Comparison of ENCODE assay signal across 1 cellular context in the genomic region with DNA sequence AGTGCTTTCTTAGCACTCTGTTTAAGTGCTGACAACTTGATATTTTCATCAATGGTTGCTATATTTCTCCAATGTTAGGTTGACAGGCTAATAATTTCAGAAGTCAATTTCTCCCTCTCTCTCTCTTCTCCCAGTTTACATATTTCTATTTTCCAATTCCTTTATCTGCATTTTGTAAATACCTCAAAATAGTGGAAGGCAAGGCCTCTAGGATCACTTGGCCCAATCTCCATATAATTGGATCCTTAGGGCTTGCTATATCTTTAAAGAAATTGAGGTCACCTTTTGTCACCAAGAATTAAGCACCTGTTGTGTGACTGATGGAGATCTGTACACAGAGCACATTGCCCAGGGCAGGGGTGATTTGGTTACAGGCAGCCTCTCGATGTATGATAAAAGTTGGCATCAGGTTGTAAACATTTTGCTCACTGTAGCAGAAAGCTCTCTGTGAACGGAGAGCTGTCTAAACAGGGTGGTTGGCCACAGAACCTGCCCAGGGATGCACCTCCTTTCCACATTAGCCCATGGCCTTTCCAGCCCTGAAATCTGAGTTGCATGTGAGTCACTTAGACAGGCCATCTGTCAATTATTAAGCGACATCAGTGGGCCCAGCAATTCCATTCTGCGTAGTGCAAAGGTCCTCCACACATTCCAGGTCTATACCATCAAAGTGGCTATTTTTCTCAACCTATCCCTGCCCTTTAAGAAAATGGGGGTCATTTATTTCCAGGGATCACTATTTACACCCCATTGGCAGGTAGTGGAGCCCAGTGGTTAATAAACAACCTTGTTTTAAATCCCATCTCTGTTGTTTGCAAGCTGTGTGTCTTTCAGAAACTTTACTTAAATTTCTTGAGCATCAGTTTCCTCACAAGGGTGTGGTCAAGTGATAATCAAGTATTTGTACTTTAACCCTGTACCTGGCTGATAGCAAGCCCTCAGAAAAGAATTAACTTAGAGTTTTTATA.
TF ChIP-seq lines count a peak whose summit lies in the region.

No MANE protein-coding gene starts in this region.

TF ChIP-seq in HepG2, 621 proteins besides CTCF, POLR2A, EP300 and RAD21 (continued from another document and continues in another):
- TF ChIP-seq, protein P1, sequence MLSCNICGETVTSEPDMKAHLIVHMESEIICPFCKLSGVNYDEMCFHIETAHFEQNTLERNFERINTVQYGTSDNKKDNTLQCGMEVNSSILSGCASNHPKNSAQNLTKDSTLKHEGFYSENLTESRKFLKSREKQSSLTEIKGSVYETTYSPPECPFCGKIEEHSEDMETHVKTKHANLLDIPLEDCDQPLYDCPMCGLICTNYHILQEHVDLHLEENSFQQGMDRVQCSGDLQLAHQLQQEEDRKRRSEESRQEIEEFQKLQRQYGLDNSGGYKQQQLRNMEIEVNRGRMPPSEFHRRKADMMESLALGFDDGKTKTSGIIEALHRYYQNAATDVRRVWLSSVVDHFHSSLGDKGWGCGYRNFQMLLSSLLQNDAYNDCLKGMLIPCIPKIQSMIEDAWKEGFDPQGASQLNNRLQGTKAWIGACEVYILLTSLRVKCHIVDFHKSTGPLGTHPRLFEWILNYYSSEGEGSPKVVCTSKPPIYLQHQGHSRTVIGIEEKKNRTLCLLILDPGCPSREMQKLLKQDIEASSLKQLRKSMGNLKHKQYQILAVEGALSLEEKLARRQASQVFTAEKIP (CRISPR knock-in tag; IDR thresholded peaks at IDR 0.05; ENCODE audit: borderline replicate concordance) = no peak
- TF ChIP-seq ZBTB7B (CRISPR knock-in tag; IDR thresholded peaks at IDR 0.05) = no peak
- TF ChIP-seq ASH2L (IDR thresholded peaks at IDR 0.05; ENCODE audit: insufficient read length, low read depth, low read length) = peak; percentile 84
- no peak for TF ChIP-seq ZNF766 (CRISPR knock-in tag; IDR thresholded peaks at IDR 0.05; ENCODE audit: borderline replicate concordance)
- no peak for TF ChIP-seq ZNF773 (CRISPR knock-in tag; IDR thresholded peaks at IDR 0.05; ENCODE audit: borderline replicate concordance)
- no peak for TF ChIP-seq MBNL3 (CRISPR knock-in tag; conservative IDR thresholded peaks at IDR 0.05)
- TF ChIP-seq TBX3 (IDR thresholded peaks at IDR 0.05; ENCODE audit: borderline replicate concordance) = peak; percentile 36; the same call in 1 of the 2 replicates
- TF ChIP-seq, protein P2, sequence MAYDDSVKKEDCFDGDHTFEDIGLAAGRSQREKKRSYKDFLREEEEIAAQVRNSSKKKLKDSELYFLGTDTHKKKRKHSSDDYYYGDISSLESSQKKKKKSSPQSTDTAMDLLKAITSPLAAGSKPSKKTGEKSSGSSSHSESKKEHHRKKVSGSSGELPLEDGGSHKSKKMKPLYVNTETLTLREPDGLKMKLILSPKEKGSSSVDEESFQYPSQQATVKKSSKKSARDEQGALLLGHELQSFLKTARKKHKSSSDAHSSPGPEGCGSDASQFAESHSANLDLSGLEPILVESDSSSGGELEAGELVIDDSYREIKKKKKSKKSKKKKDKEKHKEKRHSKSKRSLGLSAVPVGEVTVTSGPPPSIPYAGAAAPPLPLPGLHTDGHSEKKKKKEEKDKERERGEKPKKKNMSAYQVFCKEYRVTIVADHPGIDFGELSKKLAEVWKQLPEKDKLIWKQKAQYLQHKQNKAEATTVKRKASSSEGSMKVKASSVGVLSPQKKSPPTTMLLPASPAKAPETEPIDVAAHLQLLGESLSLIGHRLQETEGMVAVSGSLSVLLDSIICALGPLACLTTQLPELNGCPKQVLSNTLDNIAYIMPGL (CRISPR knock-in tag; IDR thresholded peaks at IDR 0.05; ENCODE audit: borderline replicate concordance in 1 of 2, low read depth in 1 of 2) = 0 out of 4 replicates have a peak, but pooled peaks of 1 of the 2 experiments have one; percentile 46
- peak; percentile 95 for TF ChIP-seq MEIS2 (CRISPR knock-in tag; IDR thresholded peaks at IDR 0.05)
- peak; percentile 35; the same call in 1 of the 2 replicates for TF ChIP-seq PPARG (CRISPR knock-in tag; conservative IDR thresholded peaks at IDR 0.05)
- TF ChIP-seq NAIF1 (CRISPR knock-in tag; IDR thresholded peaks at IDR 0.05; ENCODE audit: borderline replicate concordance) = no peak
- TF ChIP-seq ZFP90 (CRISPR knock-in tag; IDR thresholded peaks at IDR 0.05; ENCODE audit: borderline replicate concordance) = peak; percentile 51; the same call in 1 of the 2 replicates
- no peak for TF ChIP-seq FLYWCH1 (CRISPR knock-in tag; IDR thresholded peaks at IDR 0.05)
- no peak for TF ChIP-seq ZNF441 (CRISPR knock-in tag; IDR thresholded peaks at IDR 0.05; ENCODE audit: borderline replicate concordance)
- TF ChIP-seq SAFB2 (CRISPR knock-in tag; IDR thresholded peaks at IDR 0.05; ENCODE audit: borderline replicate concordance, low read depth) = no peak
- TF ChIP-seq ZNF224 (CRISPR knock-in tag; IDR thresholded peaks at IDR 0.05) = no peak
- TF ChIP-seq, protein P3, sequence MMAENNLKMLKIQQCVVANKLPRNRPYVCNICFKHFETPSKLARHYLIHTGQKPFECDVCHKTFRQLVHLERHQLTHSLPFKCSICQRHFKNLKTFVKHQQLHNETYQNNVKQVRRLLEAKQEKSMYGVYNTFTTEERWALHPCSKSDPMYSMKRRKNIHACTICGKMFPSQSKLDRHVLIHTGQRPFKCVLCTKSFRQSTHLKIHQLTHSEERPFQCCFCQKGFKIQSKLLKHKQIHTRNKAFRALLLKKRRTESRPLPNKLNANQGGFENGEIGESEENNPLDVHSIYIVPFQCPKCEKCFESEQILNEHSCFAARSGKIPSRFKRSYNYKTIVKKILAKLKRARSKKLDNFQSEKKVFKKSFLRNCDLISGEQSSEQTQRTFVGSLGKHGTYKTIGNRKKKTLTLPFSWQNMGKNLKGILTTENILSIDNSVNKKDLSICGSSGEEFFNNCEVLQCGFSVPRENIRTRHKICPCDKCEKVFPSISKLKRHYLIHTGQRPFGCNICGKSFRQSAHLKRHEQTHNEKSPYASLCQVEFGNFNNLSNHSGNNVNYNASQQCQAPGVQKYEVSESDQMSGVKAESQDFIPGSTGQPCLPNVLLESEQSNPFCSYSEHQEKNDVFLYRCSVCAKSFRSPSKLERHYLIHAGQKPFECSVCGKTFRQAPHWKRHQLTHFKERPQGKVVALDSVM (CRISPR knock-in tag; IDR thresholded peaks at IDR 0.05) = no peak; the same call in 1 of the 2 replicates
- TF ChIP-seq FOSL2 (CRISPR knock-in tag; IDR thresholded peaks at IDR 0.05) = peak; percentile 97
- no peak for TF ChIP-seq HMGA1 (CRISPR knock-in tag; conservative IDR thresholded peaks at IDR 0.05)
- no peak for TF ChIP-seq KLF13 (CRISPR knock-in tag; IDR thresholded peaks at IDR 0.05)
- peak; percentile 83 for TF ChIP-seq JUND (CRISPR knock-in tag; IDR thresholded peaks at IDR 0.05)
- 0 out of 2 replicates have a peak, but pooled peaks have one; percentile 24 for TF ChIP-seq ZBTB3 (CRISPR knock-in tag; IDR thresholded peaks at IDR 0.05; ENCODE audit: borderline replicate concordance, low read depth)
- peak; percentile 35 to 45; a peak in 2 of 4 replicates for TF ChIP-seq NR2F1 (CRISPR knock-in tag; IDR thresholded peaks at IDR 0.05)
- no peak for TF ChIP-seq LCORL (IDR thresholded peaks at IDR 0.05)
- TF ChIP-seq LCORL (CRISPR knock-in tag; IDR thresholded peaks at IDR 0.05) = peak; percentile 77
- TF ChIP-seq DMAP1 (CRISPR knock-in tag; IDR thresholded peaks at IDR 0.05) = peak; percentile 65; the same call in 1 of the 2 replicates
- TF ChIP-seq TOE1 (CRISPR knock-in tag; IDR thresholded peaks at IDR 0.05) = no peak
- TF ChIP-seq SRY (CRISPR knock-in tag; IDR thresholded peaks at IDR 0.05) = no peak
- peak; percentile 44 for TF ChIP-seq CCAR2 (optimal IDR thresholded peaks at IDR 0.05; ENCODE audit: low read depth, low read length)
- TF ChIP-seq ZNF138 (CRISPR knock-in tag; IDR thresholded peaks at IDR 0.05; ENCODE audit: low read depth) = no peak
- peak; percentile 42; the same call in 1 of the 2 replicates for TF ChIP-seq DPF2 (CRISPR knock-in tag; IDR thresholded peaks at IDR 0.05; ENCODE audit: borderline replicate concordance, low read depth)
- TF ChIP-seq HINFP (CRISPR knock-in tag; IDR thresholded peaks at IDR 0.05; ENCODE audit: low read depth) = peak; percentile 64; the same call in 1 of the 2 replicates
- peak; percentile 71 for TF ChIP-seq ZNF3 (CRISPR knock-in tag; IDR thresholded peaks at IDR 0.05)
- peak; percentile 82; the same call in 1 of the 2 replicates for TF ChIP-seq EHMT2 (IDR thresholded peaks at IDR 0.05; ENCODE audit: borderline replicate concordance, low read depth, low read length)
- no peak for TF ChIP-seq ZFP82 (CRISPR knock-in tag; IDR thresholded peaks at IDR 0.05; ENCODE audit: borderline replicate concordance)
- TF ChIP-seq ZNF251 (CRISPR knock-in tag; IDR thresholded peaks at IDR 0.05) = no peak
- TF ChIP-seq PHF21A (CRISPR knock-in tag; IDR thresholded peaks at IDR 0.05) = peak; percentile 95
- TF ChIP-seq, protein P4, sequence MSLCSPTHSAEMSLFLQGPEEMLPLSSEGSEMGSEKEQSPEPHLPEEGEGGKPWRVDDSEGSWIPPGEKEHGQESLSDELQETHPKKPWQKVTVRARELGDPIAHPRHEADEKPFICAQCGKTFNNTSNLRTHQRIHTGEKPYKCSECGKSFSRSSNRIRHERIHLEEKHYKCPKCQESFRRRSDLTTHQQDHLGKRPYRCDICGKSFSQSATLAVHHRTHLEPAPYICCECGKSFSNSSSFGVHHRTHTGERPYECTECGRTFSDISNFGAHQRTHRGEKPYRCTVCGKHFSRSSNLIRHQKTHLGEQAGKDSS (CRISPR knock-in tag; IDR thresholded peaks at IDR 0.05; ENCODE audit: borderline replicate concordance, low read depth) = no peak
- TF ChIP-seq PAX8 (CRISPR knock-in tag; IDR thresholded peaks at IDR 0.05; ENCODE audit: borderline replicate concordance) = no peak
- 0 out of 2 replicates have a peak, but pooled peaks have one; percentile 27 for TF ChIP-seq ONECUT2 (CRISPR knock-in tag; IDR thresholded peaks at IDR 0.05)
- TF ChIP-seq DNMT3B (CRISPR knock-in tag; conservative IDR thresholded peaks at IDR 0.05) = 0 out of 2 replicates have a peak, but pooled peaks have one; percentile 32
- TF ChIP-seq ETV6 (CRISPR knock-in tag; conservative IDR thresholded peaks at IDR 0.05) = no peak
- no peak for TF ChIP-seq MZF1 (CRISPR knock-in tag; IDR thresholded peaks at IDR 0.05; ENCODE audit: borderline replicate concordance)
- TF ChIP-seq, protein P5, sequence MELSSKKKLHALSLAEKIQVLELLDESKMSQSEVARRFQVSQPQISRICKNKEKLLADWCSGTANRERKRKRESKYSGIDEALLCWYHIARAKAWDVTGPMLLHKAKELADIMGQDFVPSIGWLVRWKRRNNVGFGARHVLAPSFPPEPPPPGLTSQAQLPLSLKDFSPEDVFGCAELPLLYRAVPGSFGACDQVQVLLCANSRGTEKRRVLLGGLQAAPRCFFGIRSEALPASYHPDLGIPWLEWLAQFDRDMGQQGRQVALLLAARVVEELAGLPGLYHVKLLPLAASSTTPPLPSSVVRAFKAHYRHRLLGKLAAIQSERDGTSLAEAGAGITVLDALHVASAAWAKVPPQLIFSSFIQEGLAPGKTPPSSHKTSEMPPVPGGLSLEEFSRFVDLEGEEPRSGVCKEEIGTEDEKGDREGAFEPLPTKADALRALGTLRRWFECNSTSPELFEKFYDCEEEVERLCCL (CRISPR knock-in tag; IDR thresholded peaks at IDR 0.05; ENCODE audit: borderline replicate concordance) = no peak
- TF ChIP-seq HMGXB3 (CRISPR knock-in tag; IDR thresholded peaks at IDR 0.05; ENCODE audit: borderline replicate concordance) = peak; percentile 62; the same call in 1 of the 2 replicates
- TF ChIP-seq, protein P6, sequence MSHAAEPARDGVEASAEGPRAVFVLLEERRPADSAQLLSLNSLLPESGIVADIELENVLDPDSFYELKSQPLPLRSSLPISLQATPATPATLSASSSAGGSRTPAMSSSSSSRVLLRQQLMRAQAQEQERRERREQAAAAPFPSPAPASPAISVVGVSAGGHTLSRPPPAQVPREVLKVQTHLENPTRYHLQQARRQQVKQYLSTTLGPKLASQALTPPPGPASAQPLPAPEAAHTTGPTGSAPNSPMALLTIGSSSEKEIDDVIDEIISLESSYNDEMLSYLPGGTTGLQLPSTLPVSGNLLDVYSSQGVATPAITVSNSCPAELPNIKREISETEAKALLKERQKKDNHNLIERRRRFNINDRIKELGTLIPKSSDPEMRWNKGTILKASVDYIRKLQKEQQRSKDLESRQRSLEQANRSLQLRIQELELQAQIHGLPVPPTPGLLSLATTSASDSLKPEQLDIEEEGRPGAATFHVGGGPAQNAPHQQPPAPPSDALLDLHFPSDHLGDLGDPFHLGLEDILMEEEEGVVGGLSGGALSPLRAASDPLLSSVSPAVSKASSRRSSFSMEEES (CRISPR knock-in tag; IDR thresholded peaks at IDR 0.05) = peak; percentile 79
- peak; percentile 74; the same call in 1 of the 2 replicates for TF ChIP-seq GATA4 (IDR thresholded peaks at IDR 0.05; ENCODE audit: borderline replicate concordance, low read depth)
